In genomic region chr17:50290074-50290702, GRCh38 we compare ENCODE assay signal across 8 cellular contexts. TPM values are rescaled to one million over a fixed set of nuclear protein-coding genes. Genes with fewer than 3 reads are reported as not detected.
DNase-seq lines count a peak whose midpoint lies in the region; ATAC-seq and TF ChIP-seq lines count a peak whose summit lies in the region.

No MANE protein-coding gene starts in this region.

- H3K36me3 ChIP-seq in BLaER1 (no peaks in the 10 kb centered on the region), skeletal muscle satellite cell (ENCODE audit: insufficient read depth, low read length) (peaks cover 4% of the 10 kb centered on the region)

- TF ChIP-seq EP300 in Ishikawa (IDR thresholded peaks at IDR 0.05; ENCODE audit: borderline replicate concordance) = no peak

- H3K4me1 ChIP-seq in BLaER1 (peaks cover 38% of the 10 kb centered on the region), right cardiac atrium (ENCODE audit: control insufficient read depth, insufficient read depth, low read length) (peaks cover 4% of the 10 kb centered on the region), skeletal muscle satellite cell (ENCODE audit: control insufficient read depth, insufficient read depth, low read length) (peaks cover 40% of the 10 kb centered on the region)

- H3K4me2 ChIP-seq in BLaER1 (peak overlapping the region; percentile 56), skeletal muscle satellite cell (ENCODE audit: low read length) (peak overlapping the region; percentile 78)

- H3K36me3 Mint-ChIP-seq in activated T-helper 17 cell treated with anti-CD3 and anti-CD28 coated beads, Interleukin-2, amount 50 U/mL, for 72 hours (ENCODE audit: low read depth) = no peaks in the 10 kb centered on the region

- intact Hi-C loops in right cardiac atrium (cut with DNase I) = loop anchor here (5.0 to 10.0 kb wide), 3 partner anchors 193 to 265 kb away; partner anchors contain the start of gene PDK2 (in 4 of the 4)

- H3K27ac ChIP-seq in BLaER1 (no peak overlapping the region), right cardiac atrium (ENCODE audit: low read length) (peak overlapping the region; percentile 92)

- TF ChIP-seq RAD21 in Ishikawa (IDR thresholded peaks at IDR 0.05; ENCODE audit: low read depth) = no peak

- 36% methylated on average over 8 of the region's 8 CpGs for WGBS in right cardiac atrium

- peaks cover 12% of the 10 kb centered on the region for H3K4me1 Mint-ChIP-seq in activated T-helper 17 cell treated with anti-CD3 and anti-CD28 coated beads, Interleukin-2, amount 50 U/mL, for 72 hours

- H3K4me3 ChIP-seq in BLaER1 (no peak overlapping the region), right cardiac atrium (ENCODE audit: low read length) (no peak overlapping the region), skeletal muscle satellite cell (ENCODE audit: low read length) (peak overlapping the region; percentile 55)

- peak; percentile 99 for ATAC-seq in activated T-helper 17 cell treated with anti-CD3 and anti-CD28 coated beads, Interleukin-2, amount 50 U/mL, for 72 hours (replicated peaks)
- peak; percentile 96 to 97 for ATAC-seq in right cardiac atrium
- no peak for ATAC-seq in HG03108 (IDR thresholded peaks at IDR 0.05; ENCODE audit: unreplicated experiment)

- H4K20me1 ChIP-seq in BLaER1 = no peaks in the 10 kb centered on the region

- H3K27me3 ChIP-seq in BLaER1 (no peaks in the 10 kb centered on the region; the same call in 1 of the 2 replicates), right cardiac atrium (ENCODE audit: control insufficient read depth, insufficient read depth) (no peaks in the 10 kb centered on the region), skeletal muscle satellite cell (ENCODE audit: control insufficient read depth, insufficient read depth, low read length) (no peaks in the 10 kb centered on the region)

- peaks cover 32% of the 10 kb centered on the region for H3K27me3 Mint-ChIP-seq in activated T-helper 17 cell treated with anti-CD3 and anti-CD28 coated beads, Interleukin-2, amount 50 U/mL, for 72 hours

- H3K9me3 Mint-ChIP-seq in activated T-helper 17 cell treated with anti-CD3 and anti-CD28 coated beads, Interleukin-2, amount 50 U/mL, for 72 hours = no peaks in the 10 kb centered on the region

- no peak overlapping the region for H3K9ac ChIP-seq in BLaER1
- peak overlapping the region; percentile 66 for H3K9ac ChIP-seq in skeletal muscle satellite cell (ENCODE audit: low read depth, low read length)

- no peaks in the 10 kb centered on the region for H3K9me3 ChIP-seq in BLaER1
- no peaks in the 10 kb centered on the region for H3K9me3 ChIP-seq in right cardiac atrium (ENCODE audit: control insufficient read depth, low read length)
- no peaks in the 10 kb centered on the region for H3K9me3 ChIP-seq in skeletal muscle satellite cell (replicated peaks; ENCODE audit: low read length)

- peak overlapping the region; percentile 71 for H3K4me3 Mint-ChIP-seq in activated T-helper 17 cell treated with anti-CD3 and anti-CD28 coated beads, Interleukin-2, amount 50 U/mL, for 72 hours

- DNase-seq in right cardiac atrium (peak; percentile 83 to 90 (median 86)), middle frontal gyrus (ENCODE audit: extremely low spot score, low spot score) (no peak), NCI-H345 (lab: John Stamatoyannopoulos, UW) (no peak)

- H3K27ac Mint-ChIP-seq in activated T-helper 17 cell treated with anti-CD3 and anti-CD28 coated beads, Interleukin-2, amount 50 U/mL, for 72 hours = peak overlapping the region; percentile 90

TF ChIP-seq in Ishikawa, 13 proteins besides CTCF, POLR2A, EP300 and RAD21:
- TF ChIP-seq CEBPB (IDR thresholded peaks at IDR 0.05) = peak; percentile 31
- no peak for TF ChIP-seq MAX (IDR thresholded peaks at IDR 0.05)
TF ChIP-seq in Ishikawa: peak in this region for 1.

RNA-seq across cellular contexts. Expression of gene TMEM92, which starts 15.9 kb away (rescaled TPM):
- under 1 TPM in 1 of 2 donors, not detected in 1; 0.16 TPM for total RNA-seq in activated T-helper 17 cell treated with anti-CD3 and anti-CD28 coated beads, Interleukin-2, amount 50 U/mL, for 72 hours
- total RNA-seq in right cardiac atrium = not detected
- not detected for polyA plus RNA-seq in right cardiac atrium
- 0.25 TPM in 1 of 2 replicates, not detected in the other for total RNA-seq in skeletal muscle satellite cell (2012; rRNA removed)

RNA-seq across cellular contexts. Expression of gene XYLT2, which starts 55.7 kb away (rescaled TPM):
- total RNA-seq in activated T-helper 17 cell treated with anti-CD3 and anti-CD28 coated beads, Interleukin-2, amount 50 U/mL, for 72 hours = 10 to 100 TPM; 38.5 to 95.1 TPM
- total RNA-seq in right cardiac atrium = 10 to 100 TPM; 15.8 to 19.1 (median 18.3) TPM
- polyA plus RNA-seq in right cardiac atrium = 13.2 TPM
- 43.1 and 49.4 TPM in 2 replicates for total RNA-seq in skeletal muscle satellite cell (2012; rRNA removed)

Comparison
In these comparisons a context has a peak if more than half of its experiments do, and no peak if none do; other contexts are left out.
1. DNase-seq: peak in right cardiac atrium (3 of 3); none in middle frontal gyrus (single experiment) and NCI-H345 (single experiment).